Comparison of ENCODE assay signal across 1 cellular context in the genomic region with DNA sequence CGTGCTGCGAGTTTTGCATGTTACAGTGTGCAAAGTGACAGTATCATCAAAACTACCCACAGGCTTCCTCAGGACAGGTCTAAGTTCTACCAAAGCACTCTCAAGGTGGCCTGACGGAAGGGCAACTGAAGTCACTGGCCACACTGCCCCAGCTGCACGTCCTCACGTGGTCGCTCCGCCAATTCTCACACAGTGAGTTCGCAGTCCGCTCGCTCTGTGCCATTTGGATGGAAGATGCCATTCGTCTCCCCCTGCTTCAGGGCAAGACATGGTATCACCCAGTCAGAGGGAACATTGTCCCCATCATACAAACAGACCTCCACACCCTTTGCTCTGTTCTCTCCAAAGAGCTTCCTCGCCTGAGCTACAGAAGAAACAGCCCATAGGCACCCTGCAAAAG.
TF ChIP-seq lines count a peak whose summit lies in the region.

No MANE protein-coding gene starts in this region.

TF ChIP-seq in H1, 55 proteins besides CTCF, POLR2A, EP300 and RAD21:
- TF ChIP-seq, protein P1, sequence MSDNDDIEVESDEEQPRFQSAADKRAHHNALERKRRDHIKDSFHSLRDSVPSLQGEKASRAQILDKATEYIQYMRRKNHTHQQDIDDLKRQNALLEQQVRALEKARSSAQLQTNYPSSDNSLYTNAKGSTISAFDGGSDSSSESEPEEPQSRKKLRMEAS (IDR thresholded peaks at IDR 0.05) = no peak
- TF ChIP-seq BRCA1 (IDR thresholded peaks at IDR 0.05; ENCODE audit: low read depth, low read length) = no peak
- no peak for TF ChIP-seq POU5F1 (IDR thresholded peaks at IDR 0.05; ENCODE audit: low read depth, low read length)
- TF ChIP-seq ASH2L (IDR thresholded peaks at IDR 0.05; ENCODE audit: low read length) = no peak
- no peak for TF ChIP-seq SP4 (IDR thresholded peaks at IDR 0.05; ENCODE audit: low read length)
- TF ChIP-seq, protein P2, sequence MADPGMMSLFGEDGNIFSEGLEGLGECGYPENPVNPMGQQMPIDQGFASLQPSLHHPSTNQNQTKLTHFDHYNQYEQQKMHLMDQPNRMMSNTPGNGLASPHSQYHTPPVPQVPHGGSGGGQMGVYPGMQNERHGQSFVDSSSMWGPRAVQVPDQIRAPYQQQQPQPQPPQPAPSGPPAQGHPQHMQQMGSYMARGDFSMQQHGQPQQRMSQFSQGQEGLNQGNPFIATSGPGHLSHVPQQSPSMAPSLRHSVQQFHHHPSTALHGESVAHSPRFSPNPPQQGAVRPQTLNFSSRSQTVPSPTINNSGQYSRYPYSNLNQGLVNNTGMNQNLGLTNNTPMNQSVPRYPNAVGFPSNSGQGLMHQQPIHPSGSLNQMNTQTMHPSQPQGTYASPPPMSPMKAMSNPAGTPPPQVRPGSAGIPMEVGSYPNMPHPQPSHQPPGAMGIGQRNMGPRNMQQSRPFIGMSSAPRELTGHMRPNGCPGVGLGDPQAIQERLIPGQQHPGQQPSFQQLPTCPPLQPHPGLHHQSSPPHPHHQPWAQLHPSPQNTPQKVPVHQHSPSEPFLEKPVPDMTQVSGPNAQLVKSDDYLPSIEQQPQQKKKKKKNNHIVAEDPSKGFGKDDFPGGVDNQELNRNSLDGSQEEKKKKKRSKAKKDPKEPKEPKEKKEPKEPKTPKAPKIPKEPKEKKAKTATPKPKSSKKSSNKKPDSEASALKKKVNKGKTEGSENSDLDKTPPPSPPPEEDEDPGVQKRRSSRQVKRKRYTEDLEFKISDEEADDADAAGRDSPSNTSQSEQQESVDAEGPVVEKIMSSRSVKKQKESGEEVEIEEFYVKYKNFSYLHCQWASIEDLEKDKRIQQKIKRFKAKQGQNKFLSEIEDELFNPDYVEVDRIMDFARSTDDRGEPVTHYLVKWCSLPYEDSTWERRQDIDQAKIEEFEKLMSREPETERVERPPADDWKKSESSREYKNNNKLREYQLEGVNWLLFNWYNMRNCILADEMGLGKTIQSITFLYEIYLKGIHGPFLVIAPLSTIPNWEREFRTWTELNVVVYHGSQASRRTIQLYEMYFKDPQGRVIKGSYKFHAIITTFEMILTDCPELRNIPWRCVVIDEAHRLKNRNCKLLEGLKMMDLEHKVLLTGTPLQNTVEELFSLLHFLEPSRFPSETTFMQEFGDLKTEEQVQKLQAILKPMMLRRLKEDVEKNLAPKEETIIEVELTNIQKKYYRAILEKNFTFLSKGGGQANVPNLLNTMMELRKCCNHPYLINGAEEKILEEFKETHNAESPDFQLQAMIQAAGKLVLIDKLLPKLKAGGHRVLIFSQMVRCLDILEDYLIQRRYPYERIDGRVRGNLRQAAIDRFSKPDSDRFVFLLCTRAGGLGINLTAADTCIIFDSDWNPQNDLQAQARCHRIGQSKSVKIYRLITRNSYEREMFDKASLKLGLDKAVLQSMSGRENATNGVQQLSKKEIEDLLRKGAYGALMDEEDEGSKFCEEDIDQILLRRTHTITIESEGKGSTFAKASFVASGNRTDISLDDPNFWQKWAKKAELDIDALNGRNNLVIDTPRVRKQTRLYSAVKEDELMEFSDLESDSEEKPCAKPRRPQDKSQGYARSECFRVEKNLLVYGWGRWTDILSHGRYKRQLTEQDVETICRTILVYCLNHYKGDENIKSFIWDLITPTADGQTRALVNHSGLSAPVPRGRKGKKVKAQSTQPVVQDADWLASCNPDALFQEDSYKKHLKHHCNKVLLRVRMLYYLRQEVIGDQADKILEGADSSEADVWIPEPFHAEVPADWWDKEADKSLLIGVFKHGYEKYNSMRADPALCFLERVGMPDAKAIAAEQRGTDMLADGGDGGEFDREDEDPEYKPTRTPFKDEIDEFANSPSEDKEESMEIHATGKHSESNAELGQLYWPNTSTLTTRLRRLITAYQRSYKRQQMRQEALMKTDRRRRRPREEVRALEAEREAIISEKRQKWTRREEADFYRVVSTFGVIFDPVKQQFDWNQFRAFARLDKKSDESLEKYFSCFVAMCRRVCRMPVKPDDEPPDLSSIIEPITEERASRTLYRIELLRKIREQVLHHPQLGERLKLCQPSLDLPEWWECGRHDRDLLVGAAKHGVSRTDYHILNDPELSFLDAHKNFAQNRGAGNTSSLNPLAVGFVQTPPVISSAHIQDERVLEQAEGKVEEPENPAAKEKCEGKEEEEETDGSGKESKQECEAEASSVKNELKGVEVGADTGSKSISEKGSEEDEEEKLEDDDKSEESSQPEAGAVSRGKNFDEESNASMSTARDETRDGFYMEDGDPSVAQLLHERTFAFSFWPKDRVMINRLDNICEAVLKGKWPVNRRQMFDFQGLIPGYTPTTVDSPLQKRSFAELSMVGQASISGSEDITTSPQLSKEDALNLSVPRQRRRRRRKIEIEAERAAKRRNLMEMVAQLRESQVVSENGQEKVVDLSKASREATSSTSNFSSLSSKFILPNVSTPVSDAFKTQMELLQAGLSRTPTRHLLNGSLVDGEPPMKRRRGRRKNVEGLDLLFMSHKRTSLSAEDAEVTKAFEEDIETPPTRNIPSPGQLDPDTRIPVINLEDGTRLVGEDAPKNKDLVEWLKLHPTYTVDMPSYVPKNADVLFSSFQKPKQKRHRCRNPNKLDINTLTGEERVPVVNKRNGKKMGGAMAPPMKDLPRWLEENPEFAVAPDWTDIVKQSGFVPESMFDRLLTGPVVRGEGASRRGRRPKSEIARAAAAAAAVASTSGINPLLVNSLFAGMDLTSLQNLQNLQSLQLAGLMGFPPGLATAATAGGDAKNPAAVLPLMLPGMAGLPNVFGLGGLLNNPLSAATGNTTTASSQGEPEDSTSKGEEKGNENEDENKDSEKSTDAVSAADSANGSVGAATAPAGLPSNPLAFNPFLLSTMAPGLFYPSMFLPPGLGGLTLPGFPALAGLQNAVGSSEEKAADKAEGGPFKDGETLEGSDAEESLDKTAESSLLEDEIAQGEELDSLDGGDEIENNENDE (IDR thresholded peaks at IDR 0.05; ENCODE audit: insufficient replicate concordance, low read length) = no peak
- TF ChIP-seq EZH2 (IDR thresholded peaks at IDR 0.05; ENCODE audit: low read depth, low read length, severe bottlenecking) = no peak
- no peak for TF ChIP-seq FOSL1 (IDR thresholded peaks at IDR 0.05; ENCODE audit: insufficient read depth, low read depth, low read length)
- no peak for TF ChIP-seq YY1 (IDR thresholded peaks at IDR 0.05; ENCODE audit: low read depth, low read length)
